27 cellular contexts compared by ENCODE assay signal in genomic region chr16:64579712-64580111, GRCh38.
"Had no signal": no experiment of that assay in that cellular context is flagged by ENCODE, and none has a peak within 500 bp of the region (broad histone marks: within the 10 kb centered on the region; RNA-seq: fewer than 3 reads in every experiment).

No MANE protein-coding gene starts in this region.

- DNase-seq: colonic mucosa; cortex of kidney; dermis blood vessel endothelial cell; dorsolateral prefrontal cortex; effector CD4-positive, alpha-beta T cell; effector CD8-positive, alpha-beta T cell; effector memory CD4-positive, alpha-beta T cell; effector memory CD8-positive, alpha-beta T cell; endodermal cell; erythroblast; esophagus squamous epithelium; foreskin fibroblast; foreskin keratinocyte; foreskin melanocyte; gastrocnemius medialis; glutamatergic neuron; head of caudate nucleus; heart left ventricle; heart right ventricle had no signal

- H3K4me3 ChIP-seq: colonic mucosa, coronary artery, dorsolateral prefrontal cortex, esophagus muscularis mucosa, esophagus squamous epithelium, gastrocnemius medialis, gastroesophageal sphincter, heart left ventricle, heart right ventricle had no signal

- H3K9me3 ChIP-seq: colonic mucosa, esophagus muscularis mucosa, esophagus squamous epithelium, gastrocnemius medialis, gastroesophageal sphincter, heart left ventricle had no signal

- H3K4me3 Mint-ChIP-seq: dendritic cell treated with granulocyte-macrophage colony-stimulating factor and Interleukin-4, amounts not matched to agents 40 ng/mL and 50 ng/mL, for 4 days; effector memory CD8-positive, alpha-beta T cell; endodermal cell had no signal

- FAIRE-seq: colon, endothelial cell of umbilical vein had no signal

- H3K36me3 ChIP-seq: colonic mucosa, esophagus muscularis mucosa, esophagus squamous epithelium, gastrocnemius medialis, gastroesophageal sphincter, heart left ventricle, heart right ventricle had no signal

- H3K27ac ChIP-seq: colonic mucosa, coronary artery, dorsolateral prefrontal cortex, epithelial cell of prostate, esophagus muscularis mucosa, esophagus squamous epithelium, foreskin keratinocyte, gastrocnemius medialis, gastroesophageal sphincter, heart left ventricle, heart right ventricle had no signal

- H3K4me1 Mint-ChIP-seq: endodermal cell had no signal

- ATAC-seq: effector memory CD8-positive, alpha-beta T cell; esophagus mucosa; foreskin keratinocyte; gastrocnemius medialis; gastroesophageal sphincter; heart left ventricle; heart right ventricle had no signal

- H3K27me3 ChIP-seq: colonic mucosa, dorsolateral prefrontal cortex, esophagus muscularis mucosa, esophagus squamous epithelium, foreskin keratinocyte, gastrocnemius medialis, gastroesophageal sphincter, heart left ventricle, heart right ventricle had no signal

- H3K4me1 ChIP-seq: colonic mucosa, esophagus muscularis mucosa, esophagus squamous epithelium, foreskin keratinocyte, gastrocnemius medialis, gastroesophageal sphincter, heart left ventricle, heart right ventricle had no signal

- H3K27me3 Mint-ChIP-seq: dendritic cell treated with granulocyte-macrophage colony-stimulating factor and Interleukin-4, amounts not matched to agents 40 ng/mL and 50 ng/mL, for 4 days; effector memory CD8-positive, alpha-beta T cell had no signal

- H3K27ac Mint-ChIP-seq: dendritic cell treated with granulocyte-macrophage colony-stimulating factor and Interleukin-4, amounts not matched to agents 40 ng/mL and 50 ng/mL, for 4 days; effector memory CD8-positive, alpha-beta T cell; endodermal cell had no signal

- H3K9me3 Mint-ChIP-seq: dendritic cell treated with granulocyte-macrophage colony-stimulating factor and Interleukin-4, amounts not matched to agents 40 ng/mL and 50 ng/mL, for 4 days; endodermal cell had no signal
